ENCODE assay signal across 10 cellular contexts in the genomic region with DNA sequence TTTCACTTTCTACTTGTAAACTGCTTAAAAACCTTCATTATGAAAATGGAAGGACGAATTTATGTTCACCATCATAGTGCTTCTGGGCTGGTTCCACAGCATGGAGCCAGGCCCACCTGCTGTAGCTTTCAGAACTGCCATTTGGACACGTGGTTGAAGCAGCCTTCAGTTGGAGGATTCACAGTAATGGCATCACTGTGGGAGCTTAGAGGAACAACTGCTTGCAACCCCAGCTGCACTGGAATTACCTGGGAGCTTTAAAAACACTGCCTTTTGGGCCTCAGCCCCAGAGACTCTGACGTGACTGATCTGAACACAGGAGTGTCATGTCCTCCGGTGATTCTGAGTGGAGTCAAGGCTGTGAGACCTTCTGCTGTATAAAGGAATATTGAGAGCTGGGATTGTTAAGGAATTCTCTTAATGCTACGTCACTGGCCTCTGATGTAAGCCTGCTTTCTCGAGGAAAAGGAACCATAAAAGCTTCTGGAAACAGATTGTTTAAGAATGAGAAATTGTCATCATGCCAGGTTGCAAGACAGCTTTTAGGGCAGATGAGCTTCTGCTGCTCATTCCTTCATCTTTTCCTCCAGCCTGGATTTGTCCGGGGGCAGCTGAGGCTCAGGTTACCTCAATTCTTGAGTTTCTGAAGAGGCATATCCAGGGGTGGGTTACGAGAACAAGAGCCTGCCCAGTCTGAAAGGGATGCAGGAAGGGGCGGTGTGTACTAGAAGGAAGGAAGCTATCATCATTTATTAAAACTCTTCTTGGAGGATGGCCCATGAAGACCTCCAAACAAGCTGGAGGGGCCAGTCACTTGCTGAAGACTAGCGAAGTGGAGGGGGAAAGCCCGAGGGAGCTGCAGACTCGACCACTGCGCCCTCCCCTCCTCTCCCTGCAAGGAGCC. TPM values are rescaled to one million over a fixed set of nuclear protein-coding genes. Genes with fewer than 3 reads are reported as not detected.
DNase-seq lines count a peak whose midpoint lies in the region; ATAC-seq and TF ChIP-seq lines count a peak whose summit lies in the region.
"Had no signal": no experiment of that assay in that cellular context is flagged by ENCODE, and none has a peak within 500 bp of the region (broad histone marks: within the 10 kb centered on the region; RNA-seq: fewer than 3 reads in every experiment).

No MANE protein-coding gene starts in this region.

- peak overlapping the region; percentile 67 to 75 for H3K4me3 ChIP-seq in prostate gland

- H3K9me3 Mint-ChIP-seq in CD14-positive monocyte (peaks cover 13 to 32% (median 31%) of the 10 kb centered on the region in 7 donors), glutamatergic neuron (ENCODE audit: unreplicated experiment) (peaks cover 7% of the 10 kb centered on the region)

- peak overlapping the region; percentile 98 for H3K27ac ChIP-seq in prostate gland

- H3K27ac Mint-ChIP-seq in CD14-positive monocyte (no peak overlapping the region), T-helper 17 cell (peak overlapping the region; percentile 64), glutamatergic neuron (ENCODE audit: unreplicated experiment) (no peak overlapping the region)

- 50% methylated on average over 13 of the region's 13 CpGs for WGBS in prostate gland

- no peak for TF ChIP-seq CTCF in CD14-positive monocyte (IDR thresholded peaks at IDR 0.05)
- no peak for TF ChIP-seq CTCF in glutamatergic neuron (IDR thresholded peaks at IDR 0.05; ENCODE audit: partially characterized antibody, unreplicated experiment)
- no peak for TF ChIP-seq CTCF in prostate gland (IDR thresholded peaks at IDR 0.05)

- no peaks in the 10 kb centered on the region for H3K36me3 ChIP-seq in prostate gland

- TF ChIP-seq POLR2A in prostate gland (IDR thresholded peaks at IDR 0.05): peak; percentile 14

- peaks cover 5% of the 10 kb centered on the region for H3K4me1 ChIP-seq in prostate gland (replicated peaks)

- no peaks in the 10 kb centered on the region for H3K27me3 ChIP-seq in prostate gland (replicated peaks; ENCODE audit: insufficient read depth)

- H3K27me3 Mint-ChIP-seq in CD14-positive monocyte (ENCODE audit: low read depth in 3 of 3) (peaks cover 23 to 40% (median 26%) of the 10 kb centered on the region in 3 donors), T-helper 17 cell (peaks cover 4% of the 10 kb centered on the region), glutamatergic neuron (ENCODE audit: unreplicated experiment) (peaks cover 9% of the 10 kb centered on the region)

- peak overlapping the region; percentile 59 to 90 for H3K4me3 Mint-ChIP-seq in CD14-positive monocyte
- H3K4me3 Mint-ChIP-seq in T-helper 17 cell: peak overlapping the region; percentile 82
- H3K4me3 Mint-ChIP-seq in glutamatergic neuron (ENCODE audit: unreplicated experiment): peak overlapping the region; percentile 73

- no peak for DNase-seq in CD14-positive monocyte (ENCODE audit: low spot score)
- no peak for DNase-seq in T-helper 17 cell
- DNase-seq in glutamatergic neuron: no peak
- DNase-seq in prostate gland (ENCODE audit: low spot score): no peak
- DNase-seq in head of caudate nucleus: no peak
- DNase-seq in NCI-H1417 (lab: John Stamatoyannopoulos, UW): no peak
- DNase-seq: activated CD8-positive, alpha-beta memory T cell treated with anti-CD3 and anti-CD28 coated beads, Interleukin-2, amount 50 U/mL, for 48 hours had no signal

- H3K4me1 Mint-ChIP-seq in CD14-positive monocyte (peaks cover 48% of the 10 kb centered on the region), T-helper 17 cell (peaks cover 18% of the 10 kb centered on the region), glutamatergic neuron (ENCODE audit: low read depth, unreplicated experiment) (no peaks in the 10 kb centered on the region)

- intact Hi-C loops in CD14-positive monocyte (cut with micrococcal nuclease): no loop called here
- intact Hi-C loops in prostate gland (cut with DNase I): loop anchor here (2.0 kb wide), 1 partner anchor 36 kb away; no protein-coding TSS in a partner anchor
- intact Hi-C loops in head of caudate nucleus (cut with DNase I): no loop called here

- no peak for ATAC-seq in T-helper 17 cell
- ATAC-seq in HG02970 (IDR thresholded peaks at IDR 0.05; ENCODE audit: low FRiP score, unreplicated experiment): no peak
- ATAC-seq in GM18519 (IDR thresholded peaks at IDR 0.05; ENCODE audit: low FRiP score, unreplicated experiment): no peak

- H3K36me3 Mint-ChIP-seq in CD14-positive monocyte: peaks cover 16 to 18% of the 10 kb centered on the region in 2 donors
- peaks cover 5% of the 10 kb centered on the region for H3K36me3 Mint-ChIP-seq in T-helper 17 cell (ENCODE audit: low read depth)
- H3K36me3 Mint-ChIP-seq in glutamatergic neuron (ENCODE audit: unreplicated experiment): peaks cover 10% of the 10 kb centered on the region

- H3K9me3 ChIP-seq in T-helper 17 cell (ENCODE audit: control insufficient read depth, low read length, poor library complexity, severe bottlenecking): peaks cover 17% of the 10 kb centered on the region
- H3K9me3 ChIP-seq in prostate gland: no peaks in the 10 kb centered on the region

RNA-seq across cellular contexts. Expression of gene IL1R1, which starts 1.3 kb away (rescaled TPM):
- polyA plus RNA-seq in CD14-positive monocyte: 1 to 10 TPM; 1.8 to 2.7 TPM
- total RNA-seq in T-helper 17 cell: 10 to 100 TPM; 14.3 to 16.5 TPM
- 0.17 TPM for total RNA-seq in glutamatergic neuron (ENCODE audit: unreplicated experiment)
- total RNA-seq in prostate gland: 100 to 1,000 TPM; 112 to 289 TPM

RNA-seq across cellular contexts. Expression of gene IL1RL2, which starts 45.6 kb away (rescaled TPM):
- under 1 TPM in 1 of 2 donors, not detected in 1; 0.07 TPM for polyA plus RNA-seq in CD14-positive monocyte
- total RNA-seq in T-helper 17 cell (not detected), glutamatergic neuron (ENCODE audit: unreplicated experiment) (not detected), prostate gland (1 to 10 TPM; 1.4 to 3.8 TPM)
- total RNA-seq: K562 had no signal
- polyA plus RNA-seq: K562 had no signal

Comparison
In these comparisons a context has a peak if more than half of its experiments do, and no peak if none do; other contexts are left out.
1. RNA of gene IL1R1, which starts 1.3 kb away (total RNA-seq): 112 to 289 TPM in prostate gland and 14.3 to 16.5 TPM in T-helper 17 cell; 0.17 TPM in glutamatergic neuron (single experiment); every median in the first group is over 10 times any median in the second.
2. Peak in every context shown above with its lines, with median percentiles within 50 percentile points of each other: H3K4me3 Mint-ChIP-seq.